17 cellular contexts compared by ENCODE assay signal in the genomic region with DNA sequence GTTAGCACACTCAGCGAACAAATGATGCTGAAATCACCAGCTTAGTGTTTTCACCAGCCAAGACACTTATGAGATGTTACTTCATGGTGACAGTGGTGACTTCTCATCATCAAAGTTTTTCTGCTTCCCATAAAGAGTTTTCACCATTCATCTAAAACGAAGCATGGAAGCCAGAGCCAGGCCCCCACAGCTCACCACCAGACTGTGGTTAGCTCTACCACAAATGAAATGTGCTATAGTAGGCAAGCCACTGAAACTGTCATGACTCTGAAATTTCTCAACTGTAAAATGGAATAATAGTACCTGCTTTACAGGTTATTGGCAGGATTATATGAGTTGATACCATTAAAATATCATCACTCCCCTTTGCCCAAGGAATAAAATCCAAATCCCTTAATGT. TPM values are rescaled to one million over a fixed set of nuclear protein-coding genes. Genes with fewer than 3 reads are reported as not detected.
"Had no signal": no experiment of that assay in that cellular context is flagged by ENCODE, and none has a peak within 500 bp of the region (broad histone marks: within the 10 kb centered on the region; RNA-seq: fewer than 3 reads in every experiment).

No MANE protein-coding gene starts in this region.

- H3K4me3 Mint-ChIP-seq: activated B cell treated with CpG ODN at 0.5 μM for 24 hours; activated CD8-positive, alpha-beta T cell treated with anti-CD3 and anti-CD28 coated beads for 36 hours; activated T-cell treated with anti-CD3 and anti-CD28 coated beads, Interleukin-2, amount 50 U/mL, for 72 hours; naive B cell had no signal

- H3K4me2 ChIP-seq: hepatocyte had no signal

- H2AFZ ChIP-seq: hepatocyte had no signal

- H3K27me3 ChIP-seq: colonic mucosa, esophagus muscularis mucosa, hepatocyte, left lung, ovary, right lobe of liver had no signal

- H3K4me3 ChIP-seq: colonic mucosa, esophagus muscularis mucosa, hepatocyte, left lung, ovary, right lobe of liver had no signal

- H3K9me3 Mint-ChIP-seq: activated CD8-positive, alpha-beta T cell treated with anti-CD3 and anti-CD28 coated beads for 36 hours had no signal

- H3K27ac Mint-ChIP-seq: activated B cell treated with CpG ODN at 0.5 μM for 24 hours; activated CD8-positive, alpha-beta T cell treated with anti-CD3 and anti-CD28 coated beads for 36 hours; activated naive CD4-positive, alpha-beta T cell treated with anti-CD3 and anti-CD28 coated beads, Interleukin-2, amount 50 U/mL, for 72 hours; activated T-cell treated with anti-CD3 and anti-CD28 coated beads, Interleukin-2, amount 50 U/mL, for 72 hours; naive B cell had no signal

- H3K9me3 ChIP-seq: colonic mucosa, left lung, ovary, right lobe of liver had no signal

- H3K79me2 ChIP-seq: hepatocyte had no signal

- H3K4me1 ChIP-seq: left lung had no signal

- H3K27ac ChIP-seq: colonic mucosa, esophagus muscularis mucosa, hepatocyte, left lung, ovary, right lobe of liver had no signal

- H3K36me3 ChIP-seq: colonic mucosa, esophagus muscularis mucosa, left lung, ovary, right lobe of liver had no signal

- ATAC-seq: activated CD8-positive, alpha-beta T cell treated with anti-CD3 and anti-CD28 coated beads for 36 hours; activated naive CD4-positive, alpha-beta T cell treated with anti-CD3 and anti-CD28 coated beads, Interleukin-2, amount 50 U/mL, for 72 hours; activated T-cell treated with anti-CD3 and anti-CD28 coated beads, Interleukin-2, amount 50 U/mL, for 72 hours; right lobe of liver had no signal

- DNase-seq: activated B cell treated with CpG ODN at 0.5 μM for 24 hours; activated CD4-positive, alpha-beta T cell treated with anti-CD3 and anti-CD28 coated beads for 48 hours; activated CD8-positive, alpha-beta T cell treated with anti-CD3 and anti-CD28 coated beads for 36 hours; activated gamma-delta T cell; activated T-cell treated with anti-CD3 and anti-CD28 coated beads, Interleukin-2, amount 50 U/mL, for 72 hours; caudate nucleus; colonic mucosa; kidney; left lung; mammary epithelial cell; naive B cell; ovary; right lobe of liver had no signal

- H3K27me3 Mint-ChIP-seq: activated B cell treated with CpG ODN at 0.5 μM for 24 hours had no signal

- H3K4me1 Mint-ChIP-seq: activated B cell treated with CpG ODN at 0.5 μM for 24 hours had no signal

RNA-seq across cellular contexts. Expression of gene HHIP, which starts 56.4 kb away (rescaled TPM):
- total RNA-seq: activated B cell treated with CpG ODN at 0.5 μM for 24 hours; activated CD8-positive, alpha-beta T cell treated with anti-CD3 and anti-CD28 coated beads for 36 hours; activated naive CD4-positive, alpha-beta T cell treated with anti-CD3 and anti-CD28 coated beads, Interleukin-2, amount 50 U/mL, for 72 hours; mononuclear cell had no signal
